ENCODE assay signal across 9 cellular contexts in the genomic region with DNA sequence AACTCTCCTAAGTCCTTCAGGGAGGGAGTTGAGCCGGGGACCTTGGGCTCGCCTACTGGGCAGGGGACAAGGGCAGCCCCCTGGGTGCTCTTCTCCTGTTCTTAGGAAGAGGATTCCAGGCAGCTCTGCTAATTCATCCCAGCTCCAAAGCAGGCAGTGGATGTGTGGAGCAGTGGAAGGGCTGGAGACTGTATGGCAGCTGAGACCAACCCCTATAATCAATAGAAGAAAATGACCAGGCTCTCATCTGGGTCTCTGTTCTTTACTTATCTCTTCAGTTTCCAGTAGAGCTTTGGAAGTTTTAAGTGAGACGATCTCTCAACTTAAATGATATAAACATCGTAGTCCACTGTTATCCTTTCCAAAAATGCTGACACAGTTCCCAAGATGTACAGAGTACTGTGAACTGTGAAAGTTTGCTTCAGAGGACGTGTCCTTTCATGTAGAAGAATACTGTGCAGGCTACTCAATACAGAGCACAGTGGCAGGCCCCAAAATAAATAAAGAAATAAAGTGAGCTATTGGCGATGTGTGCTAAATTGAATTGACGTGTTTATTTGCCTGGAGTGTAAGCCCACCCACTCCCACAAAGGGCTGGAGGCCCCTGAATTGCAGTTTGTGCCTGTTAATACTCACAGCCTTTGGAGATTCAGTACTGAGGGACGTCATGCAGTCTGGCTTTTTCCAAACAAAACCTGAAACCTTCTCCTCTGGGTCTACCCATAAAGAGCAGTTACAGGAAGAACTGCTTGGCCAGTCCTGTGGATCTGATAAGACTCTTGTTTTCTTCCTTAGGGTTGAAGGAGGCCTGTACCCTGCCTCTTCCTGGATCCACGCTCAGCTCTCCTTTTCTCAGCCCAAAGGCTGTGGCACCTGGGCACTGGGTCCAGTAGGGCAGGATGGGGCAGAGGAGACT.
DNase-seq lines count a peak whose midpoint lies in the region; TF ChIP-seq lines count a peak whose summit lies in the region.
"Had no signal": no experiment of that assay in that cellular context is flagged by ENCODE, and none has a peak within 500 bp of the region (broad histone marks: within the 10 kb centered on the region; RNA-seq: fewer than 3 reads in every experiment).

No MANE protein-coding gene starts in this region.

- H3K9ac ChIP-seq in endodermal cell (ENCODE audit: extremely low read depth, low read length, poor library complexity, severe bottlenecking), result no peak overlapping the region
- H3K9ac ChIP-seq in mucosa of rectum (ENCODE audit: low read depth in 1 of 2, low read length in 2 of 2), result peak overlapping the region; percentile 56 to 81

- TF ChIP-seq CTCF in endodermal cell (conservative IDR thresholded peaks at IDR 0.05), result no peak
- no peak for TF ChIP-seq CTCF in tibial nerve (IDR thresholded peaks at IDR 0.05)

- 89 to 92% methylated on average over 7 to 9 of the region's 9 CpGs for whole genome bisulfite sequencing in endodermal cell (ENCODE audit: insufficient coverage in 1 of 2, insufficient read length in 1 of 2), 2 experiments
- WGBS in tibial nerve, 2 donors, result 61 to 64% methylated on average over 9 of the region's 9 CpGs

- H3K4me3 Mint-ChIP-seq in endodermal cell, result peak overlapping the region; percentile 33

- peaks cover 9% of the 10 kb centered on the region for H3K27me3 Mint-ChIP-seq in endodermal cell (ENCODE audit: insufficient read depth)

- DNase-seq in endodermal cell (no peak), tibial nerve (ENCODE audit: low spot score in 2 of 2) (no peak), GDM1 (lab: John Stamatoyannopoulos, UW) (no peak), NCI-H446 treated with DMSO at 0.1 percent for 48 hours (lab: John Stamatoyannopoulos, UW) (no peak), NAMALWA (ENCODE audit: low spot score) (no peak), nucleus accumbens (lab: John Stamatoyannopoulos, UW) (no peak)
- DNase-seq: NCI-H1930 had no signal

- H3K4me1 Mint-ChIP-seq in endodermal cell, result peaks cover 37% of the 10 kb centered on the region

- peak overlapping the region; percentile 89 for H3K27ac Mint-ChIP-seq in endodermal cell

- no peak for TF ChIP-seq RAD21 in Ishikawa (IDR thresholded peaks at IDR 0.05; ENCODE audit: low read depth)

- H3K9me3 ChIP-seq in endodermal cell (ENCODE audit: control insufficient read depth, low read length), result no peaks in the 10 kb centered on the region
- no peaks in the 10 kb centered on the region for H3K9me3 ChIP-seq in mucosa of rectum (ENCODE audit: control insufficient read depth in 2 of 2, low read length in 2 of 2)
- H3K9me3 ChIP-seq in tibial nerve, result no peaks in the 10 kb centered on the region

- TF ChIP-seq POLR2A in tibial nerve (IDR thresholded peaks at IDR 0.05), result no peak

- H3K4me3 ChIP-seq in endodermal cell (ENCODE audit: low read length) (peak overlapping the region; percentile 4), mucosa of rectum (ENCODE audit: low read length in 2 of 2) (peak overlapping the region; percentile 63 to 72), tibial nerve (peak overlapping the region in 1 of 4 donors; percentile 1)

- H3K27me3 ChIP-seq in endodermal cell (ENCODE audit: control insufficient read depth, insufficient read depth, low read length, poor library complexity, severe bottlenecking), result no peaks in the 10 kb centered on the region
- H3K27me3 ChIP-seq in mucosa of rectum (ENCODE audit: control insufficient read depth in 2 of 2, insufficient read depth in 2 of 2, low read length in 2 of 2), result no peaks in the 10 kb centered on the region
- no peaks in the 10 kb centered on the region for H3K27me3 ChIP-seq in tibial nerve

- no peaks in the 10 kb centered on the region for H3K36me3 ChIP-seq in endodermal cell (ENCODE audit: control insufficient read depth, insufficient read depth, low read length)
- H3K36me3 ChIP-seq in mucosa of rectum (ENCODE audit: control insufficient read depth in 2 of 2, insufficient read depth in 2 of 2, low read length in 2 of 2), result no peaks in the 10 kb centered on the region
- H3K36me3 ChIP-seq in tibial nerve, result no peaks in the 10 kb centered on the region

- peaks cover 18% of the 10 kb centered on the region for H3K4me1 ChIP-seq in endodermal cell (ENCODE audit: control insufficient read depth, insufficient read depth, low read length)
- H3K4me1 ChIP-seq in mucosa of rectum (ENCODE audit: control insufficient read depth in 2 of 2, insufficient read depth in 2 of 2, low read length in 2 of 2), result peaks cover 13 to 20% of the 10 kb centered on the region in 2 donors
- H3K4me1 ChIP-seq in tibial nerve, result peaks cover 0 to 15% (median 0%) of the 10 kb centered on the region in 4 donors

- TF ChIP-seq EP300 in Ishikawa (IDR thresholded peaks at IDR 0.05; ENCODE audit: borderline replicate concordance) (no peak), tibial nerve (IDR thresholded peaks at IDR 0.05) (no peak)

- H3K27ac ChIP-seq in endodermal cell (ENCODE audit: low read depth, low read length) (peak overlapping the region; percentile 75), mucosa of rectum (ENCODE audit: low read depth in 2 of 2, low read length in 2 of 2) (peak overlapping the region; percentile 80 to 88), tibial nerve (peak overlapping the region; percentile 17 to 75 (median 46))

- H3K9me3 Mint-ChIP-seq in endodermal cell, result peaks cover 2% of the 10 kb centered on the region

- H3K36me3 Mint-ChIP-seq in endodermal cell (ENCODE audit: low read depth), result no peaks in the 10 kb centered on the region

TF ChIP-seq in Ishikawa, 13 proteins besides CTCF, POLR2A, EP300 and RAD21:
- TF ChIP-seq, protein P1, sequence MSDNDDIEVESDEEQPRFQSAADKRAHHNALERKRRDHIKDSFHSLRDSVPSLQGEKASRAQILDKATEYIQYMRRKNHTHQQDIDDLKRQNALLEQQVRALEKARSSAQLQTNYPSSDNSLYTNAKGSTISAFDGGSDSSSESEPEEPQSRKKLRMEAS (IDR thresholded peaks at IDR 0.05), result 0 out of 2 replicates have a peak, but pooled peaks have one; percentile 5
- no peak for TF ChIP-seq FOXM1 (IDR thresholded peaks at IDR 0.05; ENCODE audit: borderline replicate concordance, low read depth)
